ENCODE assay signal across 8 cellular contexts in the genomic region with DNA sequence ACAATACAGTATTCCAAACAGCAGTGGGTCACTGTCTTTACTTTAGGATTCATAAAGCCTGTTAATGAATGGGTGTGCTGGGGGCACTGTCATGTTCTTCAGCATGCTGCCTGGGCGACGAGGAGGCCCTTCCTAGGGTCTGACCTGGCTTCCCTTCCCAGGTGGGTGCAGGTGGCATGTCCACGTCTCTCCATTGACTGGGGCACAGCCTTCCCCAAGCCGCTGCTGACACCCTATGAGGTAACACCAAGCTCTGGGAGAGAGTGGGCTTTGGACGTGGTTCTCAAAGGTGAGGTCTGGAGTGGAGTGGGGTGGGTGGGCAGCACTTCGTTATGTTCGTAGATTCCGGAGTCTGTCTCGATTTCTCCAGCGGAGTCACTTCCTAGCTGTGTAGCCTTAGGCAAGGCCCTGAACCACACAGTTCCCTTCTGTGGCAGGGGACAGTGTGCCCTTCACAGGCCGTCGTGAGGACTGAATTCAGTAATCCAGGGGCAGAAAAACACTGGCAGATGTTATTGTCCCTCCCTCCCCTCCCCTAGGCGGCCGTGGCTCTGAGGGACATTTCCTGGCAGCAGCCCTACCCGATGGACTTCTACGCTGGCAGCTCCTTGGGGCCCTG. TPM values are rescaled to one million over a fixed set of nuclear protein-coding genes. Genes with fewer than 3 reads are reported as not detected.
DNase-seq lines count a peak whose midpoint lies in the region; ATAC-seq lines count a peak whose summit lies in the region.

No MANE protein-coding gene starts in this region.

- DNase-seq in DMS53 (lab: John Stamatoyannopoulos, UW) (peak; percentile 81), DMS53 treated with DMSO at 0.1 percent for 48 hours (lab: John Stamatoyannopoulos, UW; ENCODE audit: unreplicated experiment) (no peak), NCI-H187 treated with DMSO at 0.1 percent for 48 hours (lab: John Stamatoyannopoulos, UW) (no peak), NCI-H1092 (lab: John Stamatoyannopoulos, UW) (no peak)
- DNase-seq in activated CD4-positive, alpha-beta memory T cell treated with anti-CD3 and anti-CD28 coated beads, Interleukin-2, amount 10 ng/mL, durations not matched to agents 7 days and 5 days, result no peak

- H3K27me3 Mint-ChIP-seq in activated CD4-positive, alpha-beta memory T cell treated with anti-CD3 and anti-CD28 coated beads, Interleukin-2, amount 10 ng/mL, durations not matched to agents 7 days and 5 days, result no peaks in the 10 kb centered on the region

- CTCF ChIA-PET in activated CD4-positive, alpha-beta memory T cell treated with anti-CD3 and anti-CD28 coated beads, Interleukin-2, amount 10 ng/mL, durations not matched to agents 7 days and 5 days (lab: Charles Lee), result interaction anchor here (1.2 kb wide), 1 partner anchor 11 kb away, joined by 3 read pairs; the partner anchor contains the start of gene DPH1

- POLR2A ChIA-PET in activated CD4-positive, alpha-beta memory T cell treated with anti-CD3 and anti-CD28 coated beads, Interleukin-2, amount 10 ng/mL, durations not matched to agents 7 days and 5 days (lab: Charles Lee), result interaction anchor here (0.9 to 3.0 kb wide), 5 partner anchors 9 to 324 kb away, joined by 3 to 10 read pairs (median 5); partner anchors contain the start of gene DPH1

- H3K4me3 Mint-ChIP-seq in activated CD4-positive, alpha-beta memory T cell treated with anti-CD3 and anti-CD28 coated beads, Interleukin-2, amount 10 ng/mL, durations not matched to agents 7 days and 5 days, result peak overlapping the region; percentile 97

- H3K36me3 Mint-ChIP-seq in activated CD4-positive, alpha-beta memory T cell treated with anti-CD3 and anti-CD28 coated beads, Interleukin-2, amount 10 ng/mL, durations not matched to agents 7 days and 5 days (ENCODE audit: low read depth), result peaks cover 30% of the 10 kb centered on the region

- H3K4me3 ChIP-seq in iPS-18a (ENCODE audit: low read length) (peak overlapping the region; percentile 78), subcutaneous abdominal adipose tissue (ENCODE audit: low read depth in 1 of 5, low read length in 5 of 5) (peak overlapping the region; percentile 45 to 89 (median 85))

- H3K9ac ChIP-seq in iPS-18a (ENCODE audit: low read length) (peak overlapping the region; percentile 20), subcutaneous abdominal adipose tissue (ENCODE audit: low read length in 5 of 5) (peak overlapping the region in 4 of 5 donors; percentile 61 to 93 (median 86))

- no peaks in the 10 kb centered on the region for H3K9me3 ChIP-seq in iPS-18a (ENCODE audit: control insufficient read depth, low read depth, low read length)
- H3K9me3 ChIP-seq in subcutaneous abdominal adipose tissue (ENCODE audit: control insufficient read depth in 5 of 5, low read length in 5 of 5), result no peaks in the 10 kb centered on the region

- H3K27me3 ChIP-seq in iPS-18a (ENCODE audit: control insufficient read depth, insufficient read depth, low read length), result peaks cover 9% of the 10 kb centered on the region
- H3K27me3 ChIP-seq in subcutaneous abdominal adipose tissue (ENCODE audit: control insufficient read depth in 5 of 5, insufficient read depth in 4 of 5, low read length in 5 of 5), result no peaks in the 10 kb centered on the region

- H3K4me1 ChIP-seq in iPS-18a (ENCODE audit: control insufficient read depth, low read depth, low read length) (peaks cover 5% of the 10 kb centered on the region), subcutaneous abdominal adipose tissue (ENCODE audit: control insufficient read depth in 5 of 5, insufficient read depth in 5 of 5, low read length in 5 of 5) (peaks cover 3 to 36% (median 27%) of the 10 kb centered on the region in 5 donors)

- peaks cover 3% of the 10 kb centered on the region for H3K36me3 ChIP-seq in iPS-18a (ENCODE audit: control insufficient read depth, low read depth, low read length)
- H3K36me3 ChIP-seq in subcutaneous abdominal adipose tissue (ENCODE audit: control insufficient read depth in 5 of 5, insufficient read depth in 5 of 5, low read length in 5 of 5), result peaks cover 0 to 59% (median 42%) of the 10 kb centered on the region in 5 donors

- no peak overlapping the region for H3K27ac Mint-ChIP-seq in activated CD4-positive, alpha-beta memory T cell treated with anti-CD3 and anti-CD28 coated beads, Interleukin-2, amount 10 ng/mL, durations not matched to agents 7 days and 5 days

- no peak for ATAC-seq in GM21447 (IDR thresholded peaks at IDR 0.05; ENCODE audit: unreplicated experiment)

- H3K4me1 Mint-ChIP-seq in activated CD4-positive, alpha-beta memory T cell treated with anti-CD3 and anti-CD28 coated beads, Interleukin-2, amount 10 ng/mL, durations not matched to agents 7 days and 5 days, result peaks cover 22% of the 10 kb centered on the region

- H3K27ac ChIP-seq in iPS-18a (ENCODE audit: low read length), result no peak overlapping the region
- peak overlapping the region; percentile 88 for H3K27ac ChIP-seq in subcutaneous abdominal adipose tissue (ENCODE audit: low read depth, low read length)

- no peaks in the 10 kb centered on the region for H3K9me3 Mint-ChIP-seq in activated CD4-positive, alpha-beta memory T cell treated with anti-CD3 and anti-CD28 coated beads, Interleukin-2, amount 10 ng/mL, durations not matched to agents 7 days and 5 days

RNA-seq across cellular contexts. Expression of gene OVCA2, which starts 0.8 kb away (rescaled TPM):
- total RNA-seq in activated CD4-positive, alpha-beta memory T cell treated with anti-CD3 and anti-CD28 coated beads, Interleukin-2, amount 10 ng/mL, durations not matched to agents 7 days and 5 days, result 10 to 100 TPM; 43.2 to 45.4 TPM

RNA-seq across cellular contexts. Expression of gene DPH1, which starts 11.1 kb away (rescaled TPM):
- total RNA-seq in activated CD4-positive, alpha-beta memory T cell treated with anti-CD3 and anti-CD28 coated beads, Interleukin-2, amount 10 ng/mL, durations not matched to agents 7 days and 5 days, result 10 to 100 TPM; 28.4 to 28.8 TPM

RNA-seq across cellular contexts. Expression of gene HIC1, which starts 13.9 kb away (rescaled TPM):
- 10 to 100 TPM; 38.3 to 39.8 TPM for total RNA-seq in activated CD4-positive, alpha-beta memory T cell treated with anti-CD3 and anti-CD28 coated beads, Interleukin-2, amount 10 ng/mL, durations not matched to agents 7 days and 5 days

RNA-seq across cellular contexts. Expression of gene RTN4RL1, which starts 15.9 kb away (rescaled TPM):
- total RNA-seq in activated CD4-positive, alpha-beta memory T cell treated with anti-CD3 and anti-CD28 coated beads, Interleukin-2, amount 10 ng/mL, durations not matched to agents 7 days and 5 days, result under 1 TPM; 0.33 to 0.35 TPM
